Comparison of ENCODE assay signal across 1 cellular context in the genomic region with DNA sequence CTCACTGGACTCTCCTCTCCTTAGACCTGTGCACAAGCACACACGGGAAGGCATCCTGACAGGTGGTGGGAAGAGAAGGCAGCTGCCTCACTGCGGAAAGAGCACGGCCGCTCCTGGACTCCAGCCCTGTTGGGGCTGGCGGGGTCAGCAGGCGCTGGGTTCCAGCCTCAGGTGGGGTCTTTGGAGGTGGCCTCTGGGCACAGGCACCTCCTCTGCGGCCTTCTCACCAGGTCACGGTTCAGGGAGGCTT.
TF ChIP-seq lines count a peak whose summit lies in the region.

No MANE protein-coding gene starts in this region.

TF ChIP-seq in HepG2, 621 proteins besides CTCF, POLR2A, EP300 and RAD21 (continued from another document):
- TF ChIP-seq ZBTB33 (CRISPR knock-in tag; IDR thresholded peaks at IDR 0.05) (no peak), ZSCAN25 (CRISPR knock-in tag; IDR thresholded peaks at IDR 0.05) (no peak), NR0B2 (CRISPR knock-in tag; IDR thresholded peaks at IDR 0.05) (no peak), ZNF83 (CRISPR knock-in tag; IDR thresholded peaks at IDR 0.05; ENCODE audit: borderline replicate concordance) (no peak), ZNF513 (CRISPR knock-in tag; conservative IDR thresholded peaks at IDR 0.05) (no peak), MAX (IDR thresholded peaks at IDR 0.05) (no peak), IRF2 (CRISPR knock-in tag; IDR thresholded peaks at IDR 0.05) (no peak), LCORL (IDR thresholded peaks at IDR 0.05) (no peak), LCORL (CRISPR knock-in tag; IDR thresholded peaks at IDR 0.05) (peak; percentile 80; the same call in 1 of the 2 replicates), ZNF652 (CRISPR knock-in tag; IDR thresholded peaks at IDR 0.05; ENCODE audit: borderline replicate concordance, low read depth) (no peak), ZBTB3 (CRISPR knock-in tag; IDR thresholded peaks at IDR 0.05; ENCODE audit: borderline replicate concordance, low read depth) (0 out of 2 replicates have a peak, but pooled peaks have one; percentile 12), CREB1 (IDR thresholded peaks at IDR 0.05) (no peak), CREB1 (CRISPR knock-in tag; IDR thresholded peaks at IDR 0.05) (no peak), SKI (IDR thresholded peaks at IDR 0.05; ENCODE audit: partially characterized antibody) (no peak), CENPT (CRISPR knock-in tag; IDR thresholded peaks at IDR 0.05; ENCODE audit: low read depth) (0 out of 2 replicates have a peak, but pooled peaks have one; percentile 25), ZNF101 (CRISPR knock-in tag; IDR thresholded peaks at IDR 0.05; ENCODE audit: borderline replicate concordance, low read depth) (no peak), EHMT2 (IDR thresholded peaks at IDR 0.05; ENCODE audit: borderline replicate concordance, low read depth, low read length) (no peak), ELK4 (CRISPR knock-in tag; IDR thresholded peaks at IDR 0.05; ENCODE audit: borderline replicate concordance) (no peak), ZNF10 (CRISPR knock-in tag; IDR thresholded peaks at IDR 0.05; ENCODE audit: borderline replicate concordance, low read depth) (no peak), ZSCAN9 (CRISPR knock-in tag; IDR thresholded peaks at IDR 0.05; ENCODE audit: borderline replicate concordance) (no peak), NCOA1 (CRISPR knock-in tag; IDR thresholded peaks at IDR 0.05) (peak; percentile 87; the same call in 1 of the 2 replicates), ZNF790 (CRISPR knock-in tag; IDR thresholded peaks at IDR 0.05; ENCODE audit: borderline replicate concordance) (no peak), SP1 (IDR thresholded peaks at IDR 0.05) (no peak), SP1 (CRISPR knock-in tag; IDR thresholded peaks at IDR 0.05) (no peak), FOXC1 (CRISPR knock-in tag; IDR thresholded peaks at IDR 0.05; ENCODE audit: borderline replicate concordance) (peak; percentile 90), NFYB (CRISPR knock-in tag; IDR thresholded peaks at IDR 0.05) (no peak), ATF7 (IDR thresholded peaks at IDR 0.05) (no peak), ATF7 (CRISPR knock-in tag; IDR thresholded peaks at IDR 0.05) (peak; percentile 58; the same call in 1 of the 2 replicates), TEF (CRISPR knock-in tag; IDR thresholded peaks at IDR 0.05) (no peak), ZC3H13 (CRISPR knock-in tag; IDR thresholded peaks at IDR 0.05) (peak; percentile 54; the same call in 1 of the 2 replicates), REL (CRISPR knock-in tag; conservative IDR thresholded peaks at IDR 0.05) (0 out of 2 replicates have a peak, but pooled peaks have one; percentile 43), NBN (conservative IDR thresholded peaks at IDR 0.05) (no peak), ZSCAN29 (CRISPR knock-in tag; conservative IDR thresholded peaks at IDR 0.05) (0 out of 2 replicates have a peak, but pooled peaks have one; percentile 23), HOXA3 (CRISPR knock-in tag; IDR thresholded peaks at IDR 0.05) (no peak), ZNF446 (CRISPR knock-in tag; IDR thresholded peaks at IDR 0.05) (0 out of 2 replicates have a peak, but pooled peaks have one; percentile 34), CC2D1A (CRISPR knock-in tag; IDR thresholded peaks at IDR 0.05) (no peak), FOXJ3 (CRISPR knock-in tag; IDR thresholded peaks at IDR 0.05; ENCODE audit: borderline replicate concordance) (no peak), ZKSCAN5 (CRISPR knock-in tag; IDR thresholded peaks at IDR 0.05) (peak; percentile 70; the same call in 1 of the 2 replicates), ZFP90 (CRISPR knock-in tag; IDR thresholded peaks at IDR 0.05; ENCODE audit: borderline replicate concordance) (no peak), TBP (CRISPR knock-in tag; IDR thresholded peaks at IDR 0.05) (no peak), ATAD3A (CRISPR knock-in tag; IDR thresholded peaks at IDR 0.05) (no peak), HOXA5 (CRISPR knock-in tag; IDR thresholded peaks at IDR 0.05) (no peak), GLI4 (CRISPR knock-in tag; IDR thresholded peaks at IDR 0.05; ENCODE audit: borderline replicate concordance) (peak; percentile 53; the same call in 1 of the 2 replicates), HHEX (CRISPR knock-in tag; IDR thresholded peaks at IDR 0.05) (no peak), YEATS2 (CRISPR knock-in tag; IDR thresholded peaks at IDR 0.05; ENCODE audit: borderline replicate concordance) (no peak), ZBTB21 (CRISPR knock-in tag; IDR thresholded peaks at IDR 0.05) (no peak), ZFP62 (CRISPR knock-in tag; IDR thresholded peaks at IDR 0.05) (no peak), PTBP1 (IDR thresholded peaks at IDR 0.05; ENCODE audit: low read depth, low read length, poor library complexity, severe bottlenecking) (no peak), ZNF296 (CRISPR knock-in tag; conservative IDR thresholded peaks at IDR 0.05) (no peak), ZNF841 (CRISPR knock-in tag; IDR thresholded peaks at IDR 0.05; ENCODE audit: borderline replicate concordance) (no peak), EED (CRISPR knock-in tag; IDR thresholded peaks at IDR 0.05) (no peak; the same call in 1 of the 2 replicates), POGZ (CRISPR knock-in tag; IDR thresholded peaks at IDR 0.05) (no peak), RBM39 (IDR thresholded peaks at IDR 0.05; ENCODE audit: low read depth, low read length, poor library complexity, severe bottlenecking) (no peak), GABPB1 (CRISPR knock-in tag; IDR thresholded peaks at IDR 0.05) (no peak), ZNF260 (CRISPR knock-in tag; IDR thresholded peaks at IDR 0.05; ENCODE audit: borderline replicate concordance, low read depth) (no peak), ZNF556 (CRISPR knock-in tag; IDR thresholded peaks at IDR 0.05; ENCODE audit: borderline replicate concordance) (no peak), MYC (CRISPR knock-in tag; IDR thresholded peaks at IDR 0.05; ENCODE audit: borderline replicate concordance) (no peak), ELF1 (CRISPR knock-in tag; IDR thresholded peaks at IDR 0.05) (0 out of 2 replicates have a peak, but pooled peaks have one; percentile 12), HIVEP1 (CRISPR knock-in tag; IDR thresholded peaks at IDR 0.05) (0 out of 2 replicates have a peak, but pooled peaks have one; percentile 59)
- TF ChIP-seq, protein P1, sequence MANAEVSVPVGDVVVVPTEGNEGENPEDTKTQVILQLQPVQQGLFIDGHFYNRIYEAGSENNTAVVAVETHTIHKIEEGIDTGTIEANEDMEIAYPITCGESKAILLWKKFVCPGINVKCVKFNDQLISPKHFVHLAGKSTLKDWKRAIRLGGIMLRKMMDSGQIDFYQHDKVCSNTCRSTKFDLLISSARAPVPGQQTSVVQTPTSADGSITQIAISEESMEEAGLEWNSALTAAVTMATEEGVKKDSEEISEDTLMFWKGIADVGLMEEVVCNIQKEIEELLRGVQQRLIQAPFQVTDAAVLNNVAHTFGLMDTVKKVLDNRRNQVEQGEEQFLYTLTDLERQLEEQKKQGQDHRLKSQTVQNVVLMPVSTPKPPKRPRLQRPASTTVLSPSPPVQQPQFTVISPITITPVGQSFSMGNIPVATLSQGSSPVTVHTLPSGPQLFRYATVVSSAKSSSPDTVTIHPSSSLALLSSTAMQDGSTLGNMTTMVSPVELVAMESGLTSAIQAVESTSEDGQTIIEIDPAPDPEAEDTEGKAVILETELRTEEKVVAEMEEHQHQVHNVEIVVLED (CRISPR knock-in tag; IDR thresholded peaks at IDR 0.05; ENCODE audit: borderline replicate concordance), result no peak
- TF ChIP-seq, protein P2, sequence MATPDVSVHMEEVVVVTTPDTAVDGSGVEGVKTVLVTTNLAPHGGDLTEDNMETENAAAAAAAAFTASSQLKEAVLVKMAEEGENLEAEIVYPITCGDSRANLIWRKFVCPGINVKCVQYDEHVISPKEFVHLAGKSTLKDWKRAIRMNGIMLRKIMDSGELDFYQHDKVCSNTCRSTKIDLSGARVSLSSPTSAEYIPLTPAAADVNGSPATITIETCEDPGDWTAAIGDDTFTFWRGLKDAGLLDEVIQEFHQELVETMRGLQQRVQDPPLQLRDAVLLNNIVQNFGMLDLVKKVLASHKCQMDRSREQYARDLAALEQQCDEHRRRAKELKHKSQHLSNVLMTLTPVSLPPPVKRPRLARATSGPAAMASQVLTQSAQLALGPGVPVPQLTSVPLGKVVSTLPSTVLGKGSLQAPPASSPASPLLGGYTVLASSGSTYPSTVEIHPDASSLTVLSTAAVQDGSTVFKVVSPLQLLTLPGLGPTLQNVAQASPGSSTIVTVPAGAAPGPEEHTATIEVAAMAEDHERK (CRISPR knock-in tag; IDR thresholded peaks at IDR 0.05; ENCODE audit: low read depth), result 0 out of 2 replicates have a peak, but pooled peaks have one; percentile 17
- TF ChIP-seq, protein P3, sequence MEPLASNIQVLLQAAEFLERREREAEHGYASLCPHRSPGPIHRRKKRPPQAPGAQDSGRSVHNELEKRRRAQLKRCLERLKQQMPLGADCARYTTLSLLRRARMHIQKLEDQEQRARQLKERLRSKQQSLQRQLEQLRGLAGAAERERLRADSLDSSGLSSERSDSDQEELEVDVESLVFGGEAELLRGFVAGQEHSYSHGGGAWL (CRISPR knock-in tag; IDR thresholded peaks at IDR 0.05), result no peak
- TF ChIP-seq, protein P4, sequence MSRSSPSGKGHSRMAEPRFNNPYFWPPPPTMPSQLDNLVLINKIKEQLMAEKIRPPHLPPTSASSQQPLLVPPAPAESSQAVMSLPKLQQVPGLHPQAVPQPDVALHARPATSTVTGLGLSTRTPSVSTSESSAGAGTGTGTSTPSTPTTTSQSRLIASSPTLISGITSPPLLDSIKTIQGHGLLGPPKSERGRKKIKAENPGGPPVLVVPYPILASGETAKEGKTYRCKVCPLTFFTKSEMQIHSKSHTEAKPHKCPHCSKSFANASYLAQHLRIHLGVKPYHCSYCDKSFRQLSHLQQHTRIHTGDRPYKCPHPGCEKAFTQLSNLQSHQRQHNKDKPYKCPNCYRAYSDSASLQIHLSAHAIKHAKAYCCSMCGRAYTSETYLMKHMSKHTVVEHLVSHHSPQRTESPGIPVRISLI (CRISPR knock-in tag; IDR thresholded peaks at IDR 0.05; ENCODE audit: borderline replicate concordance), result no peak
TF ChIP-seq in HepG2: peak in this region for 34.
